ENCODE assay signal across 8 cellular contexts in genomic region chr4:108030332-108030731, GRCh38. TPM values are rescaled to one million over a fixed set of nuclear protein-coding genes. Genes with fewer than 3 reads are reported as not detected.
A peak's percentile ranks its signal among the peaks of the same experiment; 100 is the strongest.
DNase-seq lines count a peak whose midpoint lies in the region; ATAC-seq lines count a peak whose summit lies in the region.

No MANE protein-coding gene starts in this region.

- H3K36me3 Mint-ChIP-seq in activated naive CD4-positive, alpha-beta T cell treated with anti-CD3 and anti-CD28 coated beads, Interleukin-2, amount 50 U/mL, for 24 hours = peaks cover 2% of the 10 kb centered on the region

- peak; percentile 62 for DNase-seq in DMS 273 (lab: John Stamatoyannopoulos, UW; ENCODE audit: unreplicated experiment)
- peak; percentile 33 for DNase-seq in SK-N-DZ (ENCODE audit: low spot score)
- DNase-seq in hippocampal formation (lab: John Stamatoyannopoulos, UW) = peak; percentile 35 to 36
- peak; percentile 69 for DNase-seq in stimulated activated CD4-positive, alpha-beta T cell treated with anti-CD3 and anti-CD28 coated beads, Interleukin-4, amount 100 ng/mL, for 1 hour
- no peak for DNase-seq in HPDE6-E6E7 (ENCODE audit: extremely low spot score)

- H3K9me3 Mint-ChIP-seq in activated naive CD4-positive, alpha-beta T cell treated with anti-CD3 and anti-CD28 coated beads, Interleukin-2, amount 50 U/mL, for 24 hours = no peaks in the 10 kb centered on the region

- peak; percentile 94 for ATAC-seq in GM19467 (IDR thresholded peaks at IDR 0.05; ENCODE audit: unreplicated experiment)
- peak; percentile 97 for ATAC-seq in HG03521 (IDR thresholded peaks at IDR 0.05; ENCODE audit: unreplicated experiment)

- peak overlapping the region; percentile 99 for H3K27ac Mint-ChIP-seq in activated naive CD4-positive, alpha-beta T cell treated with anti-CD3 and anti-CD28 coated beads, Interleukin-2, amount 50 U/mL, for 24 hours

- peak overlapping the region; percentile 76 for H3K4me3 Mint-ChIP-seq in activated naive CD4-positive, alpha-beta T cell treated with anti-CD3 and anti-CD28 coated beads, Interleukin-2, amount 50 U/mL, for 24 hours

- H3K27me3 Mint-ChIP-seq in activated naive CD4-positive, alpha-beta T cell treated with anti-CD3 and anti-CD28 coated beads, Interleukin-2, amount 50 U/mL, for 24 hours = no peaks in the 10 kb centered on the region

- H3K4me1 Mint-ChIP-seq in activated naive CD4-positive, alpha-beta T cell treated with anti-CD3 and anti-CD28 coated beads, Interleukin-2, amount 50 U/mL, for 24 hours = peaks cover 69% of the 10 kb centered on the region

RNA-seq across cellular contexts. Expression of gene HADH, which starts 40.6 kb away (rescaled TPM):
- 29.0 and 32.3 TPM in 2 replicates for polyA plus RNA-seq in SK-N-DZ (2014; cell fraction: cytosol; rRNA removed)
- polyA plus RNA-seq in SK-N-DZ (2014; cell fraction: nucleus; rRNA removed) = 33.6 and 57.1 TPM in 2 replicates
